In genomic region chr9:128438343-128439109, GRCh38 we compare ENCODE assay signal across 8 cellular contexts. TPM values are rescaled to one million over a fixed set of nuclear protein-coding genes. Genes with fewer than 3 reads are reported as not detected.
DNase-seq lines count a peak whose midpoint lies in the region; ATAC-seq and TF ChIP-seq lines count a peak whose summit lies in the region.

No MANE protein-coding gene starts in this region.

- peaks cover 5% of the 10 kb centered on the region for H3K4me1 Mint-ChIP-seq in activated T-cell treated with anti-CD3 and anti-CD28 coated beads, Interleukin-2, amount 50 U/mL, for 4 hours (ENCODE audit: low read depth)
- H3K4me1 Mint-ChIP-seq in nephron progenitor cell, result no peaks in the 10 kb centered on the region
- H3K4me1 Mint-ChIP-seq in stimulated activated naive CD8-positive, alpha-beta T cell treated with anti-CD3 and anti-CD28 coated beads, Interleukin-15, amount 100 ng/mL, for 72 hours, result peaks cover 8% of the 10 kb centered on the region

- H2AFZ ChIP-seq in KMS-11 (ENCODE audit: low read depth), result peak overlapping the region; percentile 52; the same call in 1 of the 2 replicates

- DNase-seq in activated gamma-delta T cell treated with Interleukin-2 at 50 U/mL for 16 hours (peak; percentile 83), activated gamma-delta T cell (lab: John Stamatoyannopoulos, UW) (no peak), RPMI7951 (ENCODE audit: low read depth) (peak; percentile 73), fibroblast of mammary gland (ENCODE audit: low read depth) (peak; percentile 80), nephron progenitor cell (peak; percentile 95)
- DNase-seq in activated T-cell treated with anti-CD3 and anti-CD28 coated beads, Interleukin-2, amount 50 U/mL, for 4 hours, result peak; percentile 82
- DNase-seq in stimulated activated naive CD8-positive, alpha-beta T cell treated with anti-CD3 and anti-CD28 coated beads, Interleukin-15, amount 100 ng/mL, for 72 hours, result peak; percentile 78 to 81

- no peaks in the 10 kb centered on the region for H3K79me2 ChIP-seq in KMS-11 (ENCODE audit: insufficient read depth, low read depth)

- H3K4me1 ChIP-seq in KMS-11 (ENCODE audit: low read depth, poor library complexity, severe bottlenecking), result peaks cover 9% of the 10 kb centered on the region

- no peaks in the 10 kb centered on the region for H4K20me1 ChIP-seq in KMS-11 (ENCODE audit: insufficient read depth)

- no peaks in the 10 kb centered on the region for H3K27me3 Mint-ChIP-seq in activated T-cell treated with anti-CD3 and anti-CD28 coated beads, Interleukin-2, amount 50 U/mL, for 4 hours (ENCODE audit: low read depth)
- H3K27me3 Mint-ChIP-seq in nephron progenitor cell (ENCODE audit: low read depth, poor library complexity), result peaks cover 7% of the 10 kb centered on the region
- H3K27me3 Mint-ChIP-seq in stimulated activated naive CD8-positive, alpha-beta T cell treated with anti-CD3 and anti-CD28 coated beads, Interleukin-15, amount 100 ng/mL, for 72 hours, result no peaks in the 10 kb centered on the region

- no peak overlapping the region for H3K27ac Mint-ChIP-seq in nephron progenitor cell
- peak overlapping the region in 1 of 2 donors; percentile 19 for H3K27ac Mint-ChIP-seq in stimulated activated naive CD8-positive, alpha-beta T cell treated with anti-CD3 and anti-CD28 coated beads, Interleukin-15, amount 100 ng/mL, for 72 hours

- peak overlapping the region; percentile 4; the same call in 1 of the 2 replicates for H3K4me2 ChIP-seq in KMS-11

- no peak overlapping the region for H3K9ac ChIP-seq in KMS-11

- H3K4me3 ChIP-seq in KMS-11 (IDR thresholded peaks at IDR 0.05; ENCODE audit: insufficient read depth, low read depth, low read length) (no peak overlapping the region), fibroblast of mammary gland (ENCODE audit: control insufficient read depth, low read depth, low read length) (no peak overlapping the region)

- H3K36me3 ChIP-seq in KMS-11 (ENCODE audit: insufficient read depth), result no peaks in the 10 kb centered on the region

- peak; percentile 83 for TF ChIP-seq CTCF in KMS-11 (conservative IDR thresholded peaks at IDR 0.05; ENCODE audit: low read depth, low read length)
- peak; percentile 96 for TF ChIP-seq CTCF in fibroblast of mammary gland (conservative IDR thresholded peaks at IDR 0.05; ENCODE audit: control insufficient read depth, insufficient read depth, low read depth, low read length)
- peak; percentile 93 for TF ChIP-seq CTCF in nephron progenitor cell (IDR thresholded peaks at IDR 0.05)

- H3K4me3 Mint-ChIP-seq in activated T-cell treated with anti-CD3 and anti-CD28 coated beads, Interleukin-2, amount 50 U/mL, for 4 hours, result no peak overlapping the region
- H3K4me3 Mint-ChIP-seq in nephron progenitor cell, result no peak overlapping the region
- no peak overlapping the region for H3K4me3 Mint-ChIP-seq in stimulated activated naive CD8-positive, alpha-beta T cell treated with anti-CD3 and anti-CD28 coated beads, Interleukin-15, amount 100 ng/mL, for 72 hours

- H3K27me3 ChIP-seq in KMS-11 (ENCODE audit: insufficient read depth, low read depth), result no peaks in the 10 kb centered on the region

- ATAC-seq in activated T-cell treated with anti-CD3 and anti-CD28 coated beads, Interleukin-2, amount 50 U/mL, for 4 hours, result peak; percentile 93 to 95
- peak; percentile 95 for ATAC-seq in stimulated activated naive CD8-positive, alpha-beta T cell treated with anti-CD3 and anti-CD28 coated beads, Interleukin-15, amount 100 ng/mL, for 72 hours

- H3K27ac ChIP-seq in KMS-11, result no peak overlapping the region

- H3K9me3 Mint-ChIP-seq in activated T-cell treated with anti-CD3 and anti-CD28 coated beads, Interleukin-2, amount 50 U/mL, for 4 hours, result no peaks in the 10 kb centered on the region
- H3K9me3 Mint-ChIP-seq in nephron progenitor cell, result no peaks in the 10 kb centered on the region
- no peaks in the 10 kb centered on the region for H3K9me3 Mint-ChIP-seq in stimulated activated naive CD8-positive, alpha-beta T cell treated with anti-CD3 and anti-CD28 coated beads, Interleukin-15, amount 100 ng/mL, for 72 hours

- no peaks in the 10 kb centered on the region for H3K36me3 Mint-ChIP-seq in activated T-cell treated with anti-CD3 and anti-CD28 coated beads, Interleukin-2, amount 50 U/mL, for 4 hours (ENCODE audit: insufficient read depth)
- H3K36me3 Mint-ChIP-seq in nephron progenitor cell (ENCODE audit: low read depth), result no peaks in the 10 kb centered on the region

RNA-seq across cellular contexts. Expression of gene ODF2, which starts 17.3 kb away (rescaled TPM):
- total RNA-seq in RPMI7951 (2014; rRNA removed; shearing (Covaris generic)), result 50.1 and 57.1 TPM in 2 replicates
- 10 to 100 TPM; 54.1 to 58.5 (median 56.0) TPM for total RNA-seq in activated T-cell treated with anti-CD3 and anti-CD28 coated beads, Interleukin-2, amount 50 U/mL, for 4 hours

RNA-seq across cellular contexts. Expression of gene CERCAM, which starts 17.9 kb away (rescaled TPM):
- 70.6 and 72.0 TPM in 2 replicates for total RNA-seq in RPMI7951 (2014; rRNA removed; shearing (Covaris generic))
- under 1 TPM; 0.30 to 0.63 (median 0.34) TPM for total RNA-seq in activated T-cell treated with anti-CD3 and anti-CD28 coated beads, Interleukin-2, amount 50 U/mL, for 4 hours

Comparison
In these comparisons a context has a peak if more than half of its experiments do, and no peak if none do; other contexts are left out.
1. RNA of gene CERCAM, which starts 17.9 kb away (total RNA-seq): 70.6 to 72.0 TPM in RPMI7951; 0.30 to 0.63 TPM in activated T-cell treated with anti-CD3 and anti-CD28 coated beads, Interleukin-2, amount 50 U/mL, for 4 hours; every median in the first group is over 10 times any median in the second.
2. Peak in every context shown above with its lines, with median percentiles within 50 percentile points of each other: CTCF ChIP-seq.